9 cellular contexts compared by ENCODE assay signal in genomic region chr9:97307091-97307490, GRCh38. TPM values are rescaled to one million over a fixed set of nuclear protein-coding genes. Genes with fewer than 3 reads are reported as not detected.
DNase-seq lines count a peak whose midpoint lies in the region; ATAC-seq and TF ChIP-seq lines count a peak whose summit lies in the region.
"Had no signal": no experiment of that assay in that cellular context is flagged by ENCODE, and none has a peak within 500 bp of the region (broad histone marks: within the 10 kb centered on the region; RNA-seq: fewer than 3 reads in every experiment).

No MANE protein-coding gene starts in this region.

- DNase-seq in NCI-H226 (peak; percentile 21), foreskin keratinocyte (peak; percentile 17 to 45), occipital lobe (lab: John Stamatoyannopoulos, UW) (peak; percentile 75), NCI-H1417 treated with DMSO at 0.1 percent for 48 hours (lab: John Stamatoyannopoulos, UW) (no peak)
- no peak for DNase-seq in activated CD4-positive, alpha-beta T cell treated with anti-CD3 and anti-CD28 coated beads, Interleukin-2, amount 50 U/mL, for 4 hours

- ATAC-seq in foreskin keratinocyte (peak; percentile 80), GM21529 (IDR thresholded peaks at IDR 0.05; ENCODE audit: unreplicated experiment) (no peak), GM19395 (IDR thresholded peaks at IDR 0.05; ENCODE audit: unreplicated experiment) (no peak)

- H3K79me2 ChIP-seq in ACC112 (ENCODE audit: control insufficient read depth, insufficient read depth, low read length, unreplicated experiment): no peaks in the 10 kb centered on the region

- H3K4me3 ChIP-seq in ACC112 (ENCODE audit: low read depth, low read length): peak overlapping the region; percentile 48
- H3K4me3 ChIP-seq: skin epidermis had no signal

- H3K4me1 ChIP-seq in ACC112 (ENCODE audit: control insufficient read depth, insufficient read depth, low read length, unreplicated experiment) (peaks cover 4% of the 10 kb centered on the region), foreskin keratinocyte (no peaks in the 10 kb centered on the region)

- H3K27me3 ChIP-seq in ACC112 (ENCODE audit: insufficient read depth, low read length): no peaks in the 10 kb centered on the region
- peaks cover 41% of the 10 kb centered on the region for H3K27me3 ChIP-seq in foreskin keratinocyte

- peak overlapping the region; percentile 1 for H2AFZ ChIP-seq in ACC112 (ENCODE audit: low read length, unreplicated experiment)

- peak; percentile 30 for TF ChIP-seq CTCF in foreskin keratinocyte (conservative IDR thresholded peaks at IDR 0.05)

- no peaks in the 10 kb centered on the region for H3K36me3 ChIP-seq in ACC112 (ENCODE audit: insufficient read depth, low read length)

- H3K27ac ChIP-seq in ACC112 (ENCODE audit: low read depth, low read length): no peak overlapping the region
- no peak overlapping the region for H3K27ac ChIP-seq in foreskin keratinocyte
- H3K27ac ChIP-seq: skin epidermis had no signal

RNA-seq across cellular contexts. Expression of gene CCDC180, which starts 0.4 kb away (rescaled TPM):
- total RNA-seq in foreskin keratinocyte (0.42 and 0.54 TPM in 2 replicates), occipital lobe (8.1 TPM)
- 0.17 and 0.21 TPM in 2 replicates for polyA plus RNA-seq in foreskin keratinocyte

Comparison
In these comparisons a context has a peak if more than half of its experiments do, and no peak if none do; other contexts are left out.
1. DNase-seq: peak in NCI-H226 (single experiment), foreskin keratinocyte (2 of 2) and occipital lobe (single experiment); none in NCI-H1417 treated with DMSO at 0.1 percent for 48 hours (single experiment) and activated CD4-positive, alpha-beta T cell treated with anti-CD3 and anti-CD28 coated beads, Interleukin-2, amount 50 U/mL, for 4 hours (0 of 2).